ENCODE assay signal across 24 cellular contexts in genomic region chr1:107559881-107560280, GRCh38.
DNase-seq lines count a peak whose midpoint lies in the region; ATAC-seq and TF ChIP-seq lines count a peak whose summit lies in the region.
"Had no signal": no experiment of that assay in that cellular context is flagged by ENCODE, and none has a peak within 500 bp of the region (broad histone marks: within the 10 kb centered on the region; RNA-seq: fewer than 3 reads in every experiment).

No MANE protein-coding gene starts in this region.

- no peaks in the 10 kb centered on the region for H4K20me1 ChIP-seq in GM23248 (ENCODE audit: insufficient read depth)

- 89% methylated on average over 3 of the region's 3 CpGs for WGBS in GM23248 (ENCODE audit: low coverage in 1 of 2, low lambda C conversion rate in 2 of 2, missing lambda C conversion rate in 2 of 2), 2 experiments

- H3K4me3 ChIP-seq in GM23248 = no peak overlapping the region
- H3K4me3 ChIP-seq in astrocyte of the spinal cord (ENCODE audit: low read depth, low read length) = no peak overlapping the region
- H3K4me3 ChIP-seq in kidney epithelial cell (ENCODE audit: low read depth, low read length) = no peak overlapping the region
- H3K4me3 ChIP-seq in tibial artery = no peak overlapping the region
- H3K4me3 ChIP-seq: gastrocnemius medialis, stomach, tibial nerve had no signal

- no peak overlapping the region for H3K27ac Mint-ChIP-seq in stimulated activated memory B cell treated with anti-CD40 and anti-IgM and Interleukin-4, amounts not matched to agents 10 μg/mL and 1 μg/mL and 100 μg/mL, for 72 hours
- H3K27ac Mint-ChIP-seq: CD4-positive, CD25-positive, alpha-beta regulatory T cell; nephron; T-helper 1 cell treated with Interleukin-12 subunit alpha and Interleukin-12 subunit beta and Interleukin-4 antibody, amounts not matched to agents 30 μg/mL and 1 μg/mL, for 36 hours had no signal

- no peak for ATAC-seq in stimulated activated memory B cell treated with anti-CD40 and anti-IgM and Interleukin-4, amounts not matched to agents 10 μg/mL and 1 μg/mL and 100 μg/mL, for 72 hours
- ATAC-seq: gastrocnemius medialis, right cardiac atrium had no signal

- no peaks in the 10 kb centered on the region for H3K36me3 Mint-ChIP-seq in stimulated activated memory B cell treated with anti-CD40 and anti-IgM and Interleukin-4, amounts not matched to agents 10 μg/mL and 1 μg/mL and 100 μg/mL, for 72 hours
- H3K36me3 Mint-ChIP-seq: CD4-positive, CD25-positive, alpha-beta regulatory T cell had no signal

- H3K9me2 ChIP-seq in GM23248 (ENCODE audit: insufficient read depth) = no peaks in the 10 kb centered on the region

- H3K9me3 ChIP-seq in GM23248 (ENCODE audit: low read depth) = no peaks in the 10 kb centered on the region
- no peaks in the 10 kb centered on the region for H3K9me3 ChIP-seq in tibial artery
- H3K9me3 ChIP-seq: gastrocnemius medialis, stomach, tibial nerve had no signal

- no peaks in the 10 kb centered on the region for H3K36me3 ChIP-seq in GM23248 (ENCODE audit: low read depth)
- no peaks in the 10 kb centered on the region for H3K36me3 ChIP-seq in kidney epithelial cell (ENCODE audit: control insufficient read depth, insufficient read depth, low read length)
- H3K36me3 ChIP-seq in tibial artery = no peaks in the 10 kb centered on the region
- H3K36me3 ChIP-seq: gastrocnemius medialis, stomach, tibial nerve had no signal

- no peak overlapping the region for H3K9ac ChIP-seq in GM23248
- H3K9ac ChIP-seq: parathyroid adenoma had no signal

- intact Hi-C loops in tibial artery (cut with DNase I; ENCODE audit: low total_unique reads) = no loop called here

- no peak overlapping the region for H2AFZ ChIP-seq in GM23248
- H2AFZ ChIP-seq: parathyroid adenoma had no signal

- no peaks in the 10 kb centered on the region for H3K4me1 Mint-ChIP-seq in stimulated activated memory B cell treated with anti-CD40 and anti-IgM and Interleukin-4, amounts not matched to agents 10 μg/mL and 1 μg/mL and 100 μg/mL, for 72 hours
- H3K4me1 Mint-ChIP-seq: CD4-positive, CD25-positive, alpha-beta regulatory T cell; nephron had no signal

- no peak for TF ChIP-seq CTCF in astrocyte of the spinal cord (IDR thresholded peaks at IDR 0.05; ENCODE audit: low read depth, low read length)
- no peak for TF ChIP-seq CTCF in kidney epithelial cell (IDR thresholded peaks at IDR 0.05; ENCODE audit: insufficient read depth, low read length, poor library complexity, severe bottlenecking)
- no peak for TF ChIP-seq CTCF in tibial artery (IDR thresholded peaks at IDR 0.05)

- no peak overlapping the region for H3K4me2 ChIP-seq in GM23248 (ENCODE audit: unreplicated experiment)

- H3K4me3 Mint-ChIP-seq in stimulated activated memory B cell treated with anti-CD40 and anti-IgM and Interleukin-4, amounts not matched to agents 10 μg/mL and 1 μg/mL and 100 μg/mL, for 72 hours = no peak overlapping the region
- H3K4me3 Mint-ChIP-seq: CD4-positive, CD25-positive, alpha-beta regulatory T cell; nephron; T-helper 1 cell treated with Interleukin-12 subunit alpha and Interleukin-12 subunit beta and Interleukin-4 antibody, amounts not matched to agents 30 μg/mL and 1 μg/mL, for 36 hours had no signal

- H3K4me1 ChIP-seq in GM23248 (ENCODE audit: insufficient read depth) (no peaks in the 10 kb centered on the region), tibial artery (no peaks in the 10 kb centered on the region)
- H3K4me1 ChIP-seq: gastrocnemius medialis, parathyroid adenoma, stomach, tibial nerve had no signal

- in situ Hi-C loops in GM23248 (cut with MboI) (no loop called here), astrocyte of the spinal cord (cut with HindIII; ENCODE audit: low sequenced_read_pairs) (no loop called here)

- no peaks in the 10 kb centered on the region for H3K79me2 ChIP-seq in GM23248 (ENCODE audit: insufficient read depth)
- H3K79me2 ChIP-seq: parathyroid adenoma had no signal

- H3F3A ChIP-seq in GM23248 (ENCODE audit: insufficient read depth) = no peaks in the 10 kb centered on the region

- peak; percentile 57 for DNase-seq in GM23248
- DNase-seq in MV-4-11 (lab: John Stamatoyannopoulos, UW) = peak; percentile 52
- DNase-seq in astrocyte of the spinal cord (ENCODE audit: low read depth, low spot score) = peak; percentile 50
- DNase-seq in kidney epithelial cell (ENCODE audit: low read depth) = peak; percentile 42
- no peak for DNase-seq in cortex of kidney (lab: John Stamatoyannopoulos, UW)
- no peak for DNase-seq in tibial artery
- DNase-seq: activated CD4-positive, alpha-beta T cell treated with anti-CD3 and anti-CD28 coated beads for 4 hours; activated naive CD4-positive, alpha-beta T cell treated with anti-CD3 and anti-CD28 coated beads, Interleukin-2, amount 50 U/mL, for 16 hours; activated T-cell treated with anti-CD3 and anti-CD28 coated beads, Interleukin-2, amount 50 U/mL, for 48 hours; aorta; CD4-positive, CD25-positive, alpha-beta regulatory T cell; gastrocnemius medialis; hypothalamus; IMR-90; NCI-H146; NCI-H510A treated with DMSO at 0.1 percent for 48 hours; right cardiac atrium; stomach had no signal

- no peaks in the 10 kb centered on the region for H3K9me3 Mint-ChIP-seq in stimulated activated memory B cell treated with anti-CD40 and anti-IgM and Interleukin-4, amounts not matched to agents 10 μg/mL and 1 μg/mL and 100 μg/mL, for 72 hours
- H3K9me3 Mint-ChIP-seq: CD4-positive, CD25-positive, alpha-beta regulatory T cell; nephron; T-helper 1 cell treated with Interleukin-12 subunit alpha and Interleukin-12 subunit beta and Interleukin-4 antibody, amounts not matched to agents 30 μg/mL and 1 μg/mL, for 36 hours had no signal

- H3K27me3 ChIP-seq in GM23248 (replicated peaks; ENCODE audit: insufficient read depth) (no peaks in the 10 kb centered on the region), kidney epithelial cell (ENCODE audit: control insufficient read depth, insufficient read depth, low read length) (no peaks in the 10 kb centered on the region), tibial artery (no peaks in the 10 kb centered on the region)
- H3K27me3 ChIP-seq: gastrocnemius medialis, stomach, tibial nerve had no signal

- H3K27ac ChIP-seq in GM23248 (no peak overlapping the region), tibial artery (no peak overlapping the region)
- H3K27ac ChIP-seq: gastrocnemius medialis, parathyroid adenoma, RWPE1, stomach, tibial nerve had no signal

- H3K27me3 Mint-ChIP-seq in stimulated activated memory B cell treated with anti-CD40 and anti-IgM and Interleukin-4, amounts not matched to agents 10 μg/mL and 1 μg/mL and 100 μg/mL, for 72 hours = no peaks in the 10 kb centered on the region

Comparison
In these comparisons a context has a peak if more than half of its experiments do, and no peak if none do; other contexts are left out.
1. DNase-seq: peak in GM23248 (single experiment), MV-4-11 (single experiment), astrocyte of the spinal cord (single experiment) and kidney epithelial cell (single experiment); none in cortex of kidney (single experiment) and tibial artery (0 of 2).